8 cellular contexts compared by ENCODE assay signal in the genomic region with DNA sequence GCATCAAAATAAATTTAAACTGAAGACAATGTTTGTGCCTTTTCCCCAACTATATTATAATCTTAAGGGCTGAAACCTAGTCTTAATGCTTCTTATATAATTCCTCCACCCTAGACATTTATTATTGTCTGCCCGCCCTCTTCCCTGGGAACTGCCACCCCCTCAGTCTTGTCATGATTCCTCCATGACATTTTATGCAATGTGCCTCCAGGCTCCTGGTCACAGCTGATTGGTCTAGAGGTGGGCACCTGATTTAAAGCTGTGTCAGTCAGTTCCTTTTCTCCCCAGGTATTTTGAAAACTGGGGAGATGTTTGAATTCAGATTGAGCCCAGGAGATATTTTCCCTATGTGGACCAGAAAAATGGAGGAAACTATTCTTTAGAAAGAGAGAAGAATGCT.
"Had no signal": no experiment of that assay in that cellular context is flagged by ENCODE, and none has a peak within 500 bp of the region (broad histone marks: within the 10 kb centered on the region; RNA-seq: fewer than 3 reads in every experiment).

No MANE protein-coding gene starts in this region.

- H3K4me3 ChIP-seq: GM23248, HAP-1, K562 had no signal

- DNase-seq: GM23248, GOT3, H7, HFFc6, IMR-90 had no signal

- H3K36me3 ChIP-seq: HAP-1 had no signal

- ATAC-seq: HCT116, K562 had no signal

- H3K4me3 Mint-ChIP-seq: HFFc6 had no signal

- H3K4me1 ChIP-seq: HAP-1 had no signal

- H3K9me3 ChIP-seq: HAP-1 had no signal

- H3K27ac Mint-ChIP-seq: HFFc6 had no signal

- H3K27ac ChIP-seq: GM23248 had no signal
